Comparison of ENCODE assay signal across 29 cellular contexts in genomic region chr2:79447462-79447861, GRCh38.
"Had no signal": no experiment of that assay in that cellular context is flagged by ENCODE, and none has a peak within 500 bp of the region (broad histone marks: within the 10 kb centered on the region; RNA-seq: fewer than 3 reads in every experiment).

No MANE protein-coding gene starts in this region.

- H3K36me3 Mint-ChIP-seq: naive thymus-derived CD8-positive, alpha-beta T cell; stimulated activated naive B cell treated with anti-CD40 and anti-IgM and Interleukin-4, amounts not matched to agents 10 μg/mL and 1 μg/mL and 100 μg/mL, for 72 hours had no signal

- DNase-seq: kidney glomerular epithelial cell; left cardiac atrium; left lung; lower lobe of right lung; mammary epithelial cell; mesenchymal stem cell; naive thymus-derived CD8-positive, alpha-beta T cell; nucleus accumbens; pancreas; posterior cingulate gyrus; retina; right cardiac atrium; stimulated activated CD4-positive, alpha-beta T cell treated with anti-CD3 and anti-CD28 coated beads, Interleukin-12 subunit alpha, Interleukin-12 subunit beta, amount 100 ng/mL, for 4 hours; stimulated activated CD4-positive, alpha-beta T cell treated with anti-CD3 and anti-CD28 coated beads, Interleukin-15, amount 100 ng/mL, for 24 hours; stimulated activated CD4-positive, alpha-beta T cell treated with anti-CD3 and anti-CD28 coated beads, Interleukin-2, amount 100 ng/mL, for 24 hours; stimulated activated CD4-positive, alpha-beta T cell treated with anti-CD3 and anti-CD28 coated beads, Interleukin-4, amount 100 ng/mL, for 1 hour; stimulated activated naive B cell treated with anti-CD40 and anti-IgM and Interleukin-4, amounts not matched to agents 10 μg/mL and 1 μg/mL and 100 μg/mL, for 72 hours; stimulated activated naive CD8-positive, alpha-beta T cell treated with anti-CD3 and anti-CD28 coated beads, Interleukin-15, Interleukin-2, amounts not matched to agents 100 U/mL and 50 U/mL, for 24 hours; stomach; testis; thyroid gland; transverse colon; upper lobe of left lung had no signal

- H3K27me3 ChIP-seq: left lung, pancreas, stomach, testis, thyroid gland, transverse colon, upper lobe of left lung, vagina had no signal

- H3K27me3 Mint-ChIP-seq: stimulated activated naive B cell treated with anti-CD40 and anti-IgM and Interleukin-4, amounts not matched to agents 10 μg/mL and 1 μg/mL and 100 μg/mL, for 72 hours had no signal

- H3K36me3 ChIP-seq: left lung, lower lobe of right lung, pancreas, prostate gland, stomach, thyroid gland, transverse colon, upper lobe of left lung, vagina had no signal

- H3K4me1 Mint-ChIP-seq: naive thymus-derived CD8-positive, alpha-beta T cell; nephron; neural crest cell; stimulated activated naive B cell treated with anti-CD40 and anti-IgM and Interleukin-4, amounts not matched to agents 10 μg/mL and 1 μg/mL and 100 μg/mL, for 72 hours had no signal

- H3K4me3 Mint-ChIP-seq: naive thymus-derived CD8-positive, alpha-beta T cell; nephron; neural crest cell; stimulated activated naive B cell treated with anti-CD40 and anti-IgM and Interleukin-4, amounts not matched to agents 10 μg/mL and 1 μg/mL and 100 μg/mL, for 72 hours had no signal

- H3K4me1 ChIP-seq: left lung, lower lobe of right lung, pancreas, prostate gland, stomach, testis, thyroid gland, transverse colon, upper lobe of left lung, vagina had no signal

- H3K9me3 Mint-ChIP-seq: neural crest cell had no signal

- H3K27ac ChIP-seq: left lung, lower lobe of right lung, pancreas, prostate gland, skin epidermis, stomach, testis, thyroid gland, transverse colon, upper lobe of left lung, vagina had no signal

- ATAC-seq: left cardiac atrium; left lung; lower lobe of right lung; naive thymus-derived CD8-positive, alpha-beta T cell; right cardiac atrium; sciatic nerve; stimulated activated naive B cell treated with anti-CD40 and anti-IgM and Interleukin-4, amounts not matched to agents 10 μg/mL and 1 μg/mL and 100 μg/mL, for 72 hours; stimulated activated naive CD8-positive, alpha-beta T cell treated with anti-CD3 and anti-CD28 coated beads, Interleukin-15, Interleukin-2, amounts not matched to agents 100 U/mL and 50 U/mL, for 24 hours had no signal

- H3K27ac Mint-ChIP-seq: naive thymus-derived CD8-positive, alpha-beta T cell; nephron; stimulated activated naive B cell treated with anti-CD40 and anti-IgM and Interleukin-4, amounts not matched to agents 10 μg/mL and 1 μg/mL and 100 μg/mL, for 72 hours had no signal

- H3K4me3 ChIP-seq: left lung, lower lobe of right lung, pancreas, prostate gland, skin epidermis, stomach, testis, thyroid gland, transverse colon, upper lobe of left lung, vagina had no signal

- H3K9me3 ChIP-seq: left lung, lower lobe of right lung, pancreas, prostate gland, stomach, testis, thyroid gland, transverse colon, upper lobe of left lung, vagina had no signal
